Comparison of ENCODE assay signal across 8 cellular contexts in the genomic region with DNA sequence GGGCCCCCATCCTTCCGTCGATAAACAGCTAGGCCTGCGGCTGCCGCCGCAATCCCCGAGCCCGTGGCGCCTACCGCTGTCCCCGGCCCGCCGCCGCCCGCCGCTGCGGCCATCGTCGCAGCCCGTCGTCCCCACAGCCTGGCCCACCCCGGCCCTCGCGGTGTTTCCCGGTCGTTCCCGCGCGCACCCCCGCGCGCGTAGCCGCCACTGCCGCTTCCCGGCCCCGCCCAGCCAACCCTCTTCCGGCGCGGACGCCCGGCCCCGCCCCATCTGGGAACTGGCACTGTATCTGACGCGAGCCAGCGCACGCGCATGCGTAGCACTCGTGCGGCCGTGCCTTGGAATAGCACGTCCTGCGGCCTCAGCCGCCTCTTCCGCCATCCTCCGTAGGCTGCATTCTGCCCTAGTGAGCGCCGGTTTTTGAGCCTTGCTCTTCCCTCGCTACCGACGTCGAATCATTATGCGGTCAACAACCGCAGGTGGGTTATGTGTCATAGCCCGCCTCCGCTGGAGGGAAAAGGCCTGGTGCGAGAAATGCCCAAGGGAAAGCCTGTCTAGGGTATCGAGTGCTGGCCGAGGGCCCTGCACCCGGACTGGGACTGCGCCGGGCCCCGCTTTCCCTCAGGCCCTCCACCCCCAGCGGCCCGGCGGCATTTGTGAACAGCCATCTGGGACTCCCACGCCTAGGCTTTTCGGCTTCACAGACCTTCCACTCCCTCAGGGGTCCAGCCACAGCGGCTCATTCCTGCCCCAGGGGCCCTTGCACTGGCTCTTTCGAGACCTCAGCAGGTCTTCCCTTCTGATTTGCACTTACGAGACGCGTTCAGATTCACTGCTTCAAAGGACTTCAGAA. TPM values are rescaled to one million over a fixed set of nuclear protein-coding genes. Genes with fewer than 3 reads are reported as not detected.
DNase-seq lines count a peak whose midpoint lies in the region; ATAC-seq and TF ChIP-seq lines count a peak whose summit lies in the region.

A gene (minus strand): TSS at position 209 of the 853 bp plus-strand sequence. CDS start 96 bp downstream, at position 113.

- peak; percentile 73 for TF ChIP-seq EP300 in ovary (IDR thresholded peaks at IDR 0.05)

- peaks cover 3% of the 10 kb centered on the region for H3K36me3 Mint-ChIP-seq in activated naive CD8-positive, alpha-beta T cell treated with anti-CD3 and anti-CD28 coated beads for 36 hours

- peak within 1 kb of the TSS; percentile 98 for H3K4me3 Mint-ChIP-seq in activated naive CD8-positive, alpha-beta T cell treated with anti-CD3 and anti-CD28 coated beads for 36 hours

- no peaks in the 10 kb centered on the region for H3K27me3 Mint-ChIP-seq in activated naive CD8-positive, alpha-beta T cell treated with anti-CD3 and anti-CD28 coated beads for 36 hours

- no peaks in the 10 kb centered on the region for H3K9me3 Mint-ChIP-seq in activated naive CD8-positive, alpha-beta T cell treated with anti-CD3 and anti-CD28 coated beads for 36 hours

- H3K27ac ChIP-seq in ovary, result peak within 1 kb of the TSS; percentile 71 to 91
- H3K27ac ChIP-seq in thyroid gland, result peak within 1 kb of the TSS; percentile 88 to 97 (median 93)

- TF ChIP-seq CTCF in GM10266 (IDR thresholded peaks at IDR 0.05; ENCODE audit: control insufficient read depth, insufficient read depth, low read depth, missing control alignments), result no peak
- peak in 1 of 3 donors; percentile 17 for TF ChIP-seq CTCF in ovary (IDR thresholded peaks at IDR 0.05)
- peak in 2 of 6 experiments; percentile 28 to 35 for TF ChIP-seq CTCF in thyroid gland (IDR thresholded peaks at IDR 0.05)

- intact Hi-C loops in head of caudate nucleus (cut with DNase I) (loop anchor here (2.0 kb wide), 1 partner anchor 269 kb away; a partner anchor contains a TSS), ovary (cut with DNase I) (no loop called here), thyroid gland (cut with DNase I) (no loop called here)

- H3K36me3 ChIP-seq in ovary (no peaks in the 10 kb centered on the region), thyroid gland (no peaks in the 10 kb centered on the region)

- no peaks in the 10 kb centered on the region for H3K27me3 ChIP-seq in ovary
- H3K27me3 ChIP-seq in thyroid gland, result no peaks in the 10 kb centered on the region

- H3K4me1 ChIP-seq in ovary (ENCODE audit: insufficient read depth) (peaks cover 6% of the 10 kb centered on the region), thyroid gland (peaks cover 13 to 34% of the 10 kb centered on the region in 2 donors)

- DNase-seq in GM10266 (ENCODE audit: extremely low spot score) (peak; percentile 98), NCI-H1105 (lab: John Stamatoyannopoulos, UW) (peak; percentile 87), SKM-1 treated with dmso at 0.1 percent for 144 hours (lab: John Stamatoyannopoulos, UW; ENCODE audit: unreplicated experiment) (peak; percentile 92), head of caudate nucleus (peak; percentile 92 to 99 (median 98)), ovary (peak; percentile 96 to 99 (median 98)), thyroid gland (peak; percentile 98)
- peak; percentile 99 for DNase-seq in activated naive CD8-positive, alpha-beta T cell treated with anti-CD3 and anti-CD28 coated beads for 36 hours

- 0 to 1% (median 1%) methylated on average over 77 to 83 of the region's 83 CpGs for WGBS in ovary, 3 donors
- 0 to 6% methylated on average over 5 to 33 of the region's 83 CpGs for WGBS in thyroid gland, 2 donors

- TF ChIP-seq POLR2A in ovary (IDR thresholded peaks at IDR 0.05), result peak; percentile 80
- TF ChIP-seq POLR2A in thyroid gland (IDR thresholded peaks at IDR 0.05), result peak; percentile 25 to 96

- H3K4me3 ChIP-seq in ovary (peak within 1 kb of the TSS; percentile 96), thyroid gland (replicated peaks in 1 of 3) (peak within 1 kb of the TSS; percentile 33 to 91 (median 42))

- no peaks in the 10 kb centered on the region for H3K9me3 ChIP-seq in ovary
- H3K9me3 ChIP-seq in thyroid gland, result no peaks in the 10 kb centered on the region

- peak within 1 kb of the TSS; percentile 98 for H3K27ac Mint-ChIP-seq in activated naive CD8-positive, alpha-beta T cell treated with anti-CD3 and anti-CD28 coated beads for 36 hours

- peaks cover 18% of the 10 kb centered on the region for H3K4me1 Mint-ChIP-seq in activated naive CD8-positive, alpha-beta T cell treated with anti-CD3 and anti-CD28 coated beads for 36 hours

- ATAC-seq in HG02623 (IDR thresholded peaks at IDR 0.05; ENCODE audit: unreplicated experiment), result peak; percentile 65

RNA-seq across cellular contexts. Expression of the gene that starts here (rescaled TPM):
- 100 to 1,000 TPM; 115 to 117 TPM for total RNA-seq in activated naive CD8-positive, alpha-beta T cell treated with anti-CD3 and anti-CD28 coated beads for 36 hours
- total RNA-seq in ovary (10 to 100 TPM; 26.1 to 68.9 (median 64.5) TPM), thyroid gland (10 to 100 TPM; 38.0 to 49.2 (median 45.4) TPM)
- polyA plus RNA-seq in ovary, result 10 to 100 TPM; 24.8 to 50.6 TPM

Comparison
In these comparisons a context has a peak if more than half of its experiments do, and no peak if none do; other contexts are left out.
1. Peak in every context shown above with its lines: DNase-seq, ATAC-seq, H3K4me3 ChIP-seq and H3K27ac ChIP-seq.